ENCODE assay signal across 1 cellular context in genomic region chr1:92832537-92833160, GRCh38.
TF ChIP-seq lines count a peak whose summit lies in the region.

No MANE protein-coding gene starts in this region.

TF ChIP-seq in H1, 55 proteins besides CTCF, POLR2A, EP300 and RAD21 (continued from another document):
- 0 out of 4 replicates have a peak, but pooled peaks of 1 of the 2 experiments have one; percentile 4 for TF ChIP-seq SIN3A (conservative IDR thresholded peaks at IDR 0.05 in 1 of 2, IDR thresholded peaks at IDR 0.05 in 1 of 2; ENCODE audit: low read depth in 1 of 2, low read length in 2 of 2)
